ENCODE assay signal across 8 cellular contexts in the genomic region with DNA sequence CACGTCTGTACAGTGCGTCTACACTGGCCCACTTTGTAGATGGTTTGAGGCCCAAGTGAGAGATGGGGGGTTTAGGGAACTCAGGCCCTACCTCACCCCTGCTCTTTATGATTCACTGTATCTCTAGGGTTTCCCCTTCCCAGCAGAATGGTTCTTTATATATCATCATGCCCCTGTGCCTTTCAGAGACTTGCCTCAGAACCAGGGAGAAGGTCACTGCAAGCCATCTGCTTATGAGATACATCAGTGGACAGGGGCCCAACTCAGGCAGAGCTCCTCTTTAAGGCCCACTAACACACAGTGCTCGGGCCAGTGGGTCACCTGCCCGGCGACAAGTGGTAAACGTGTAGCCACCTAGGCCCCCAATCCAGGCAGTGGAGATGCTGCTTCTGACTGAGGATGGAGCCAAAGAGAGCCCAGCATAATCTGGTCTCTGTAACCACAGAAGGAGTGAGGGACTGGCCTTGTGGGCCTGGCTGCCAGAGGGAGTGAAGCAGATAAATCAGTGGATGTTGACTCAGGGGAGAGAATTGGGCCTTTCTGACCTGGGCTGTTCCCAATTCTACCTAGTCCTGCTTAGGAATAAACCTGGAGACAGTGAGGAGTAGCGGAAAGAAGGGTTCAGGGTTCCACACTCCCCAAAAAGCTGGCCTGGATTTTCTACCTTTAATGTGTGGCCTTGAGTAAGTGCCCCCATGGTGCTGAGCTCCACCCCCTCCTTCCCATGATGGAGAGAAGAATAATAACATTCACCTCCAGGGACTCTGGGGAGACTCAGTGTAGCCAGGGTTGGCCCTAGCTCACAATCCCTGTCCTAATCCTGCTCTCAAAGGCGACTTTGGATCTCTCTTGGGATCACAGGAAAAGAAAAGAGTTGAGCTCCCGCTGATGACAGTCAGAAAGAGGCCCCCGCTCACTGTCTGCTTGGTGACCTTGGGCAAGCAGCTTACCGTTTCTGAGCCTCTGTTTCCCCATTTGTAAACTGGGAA. TPM values are rescaled to one million over a fixed set of nuclear protein-coding genes. Genes with fewer than 3 reads are reported as not detected.
A peak's percentile ranks its signal among the peaks of the same experiment; 100 is the strongest.
DNase-seq lines count a peak whose midpoint lies in the region; ATAC-seq, FAIRE-seq and TF ChIP-seq lines count a peak whose summit lies in the region.

No MANE protein-coding gene starts in this region.

- H3K9me3 ChIP-seq in endothelial cell of umbilical vein (replicated peaks; ENCODE audit: control insufficient read depth, insufficient read depth, low read length) = no peaks in the 10 kb centered on the region
- no peaks in the 10 kb centered on the region for H3K9me3 ChIP-seq in trophoblast cell (ENCODE audit: insufficient read depth, low read depth, low read length)

- peaks cover 34% of the 10 kb centered on the region for H3K4me1 ChIP-seq in endothelial cell of umbilical vein (ENCODE audit: control insufficient read depth, extremely low read depth, insufficient read depth, low read length)
- H3K4me1 ChIP-seq in trophoblast cell (ENCODE audit: control insufficient read depth in 1 of 2, insufficient read depth in 2 of 2, low read length in 2 of 2) = peaks cover 9 to 14% of the 10 kb centered on the region in 2 experiments

- H3K27me3 ChIP-seq in endothelial cell of umbilical vein (ENCODE audit: control insufficient read depth in 2 of 2, insufficient read depth in 2 of 2, low read length in 2 of 2) (no peaks in the 10 kb centered on the region), trophoblast cell (ENCODE audit: insufficient read depth, low read length) (no peaks in the 10 kb centered on the region)

- no peak overlapping the region for H3K4ac ChIP-seq in trophoblast cell (ENCODE audit: low read depth, low read length)

- H2BK5ac ChIP-seq in trophoblast cell (ENCODE audit: low read depth, low read length, poor library complexity) = no peak overlapping the region

- BruUV-seq in endothelial cell of umbilical vein (replicated peaks; lab: Mats Ljungman, UMichigan) = no TSS peak

- H3K9ac ChIP-seq in endothelial cell of umbilical vein (replicated peaks; ENCODE audit: extremely low read depth, insufficient read depth, low read length) (no peak overlapping the region), trophoblast cell (ENCODE audit: low read length) (no peak overlapping the region)

- peak overlapping the region; percentile 63 for H4K91ac ChIP-seq in trophoblast cell (ENCODE audit: low read depth, low read length)

- H3K79me1 ChIP-seq in trophoblast cell (ENCODE audit: low read length) = peaks cover 19% of the 10 kb centered on the region

- intact Hi-C loops in endothelial cell of umbilical vein (cut with micrococcal nuclease) = loop anchor here (10.0 kb wide), 1 partner anchor 991 kb away; no protein-coding TSS in a partner anchor

- no peaks in the 10 kb centered on the region for H3K9me1 ChIP-seq in endothelial cell of umbilical vein (replicated peaks; ENCODE audit: control insufficient read depth, extremely low read depth, insufficient read depth, low read length)

- H3K4me3 ChIP-seq in endothelial cell of umbilical vein (replicated peaks in 1 of 3; ENCODE audit: insufficient read depth in 1 of 3, low read depth in 1 of 3, low read length in 3 of 3) = no peak overlapping the region
- H3K4me3 ChIP-seq in trophoblast cell (ENCODE audit: low read depth, low read length) = no peak overlapping the region

- no CpG with 5 or more reads among the region's 11 CpGs for WGBS in trophoblast cell (ENCODE audit: extremely low coverage, insufficient coverage, insufficient read length)

- CTCF ChIA-PET in RWPE1 (lab: Yijun Ruan, JAX) = interaction anchor here (0.8 to 4.2 kb wide), 3 partner anchors 38 to 159 kb away, joined by 3 to 54 read pairs (median 5); no protein-coding TSS in a partner anchor
- CTCF ChIA-PET in endothelial cell of umbilical vein (lab: Charles Lee) = interaction anchor here (1.0 to 7.7 kb wide), 10 partner anchors 27 to 157 kb away, joined by 3 to 87 read pairs (median 5); no protein-coding TSS in a partner anchor

- no peak for TF ChIP-seq POLR2A in endothelial cell of umbilical vein (IDR thresholded peaks at IDR 0.05; ENCODE audit: low read depth, low read length)

- H4K8ac ChIP-seq in trophoblast cell (ENCODE audit: low read depth, low read length) = peak overlapping the region; percentile 47

- no peak for ATAC-seq in esophagus mucosa

- no peak overlapping the region for H3K4me2 ChIP-seq in endothelial cell of umbilical vein (ENCODE audit: insufficient read depth, low read length)
- H3K4me2 ChIP-seq in trophoblast cell (ENCODE audit: low read length) = no peak overlapping the region

- H3K79me2 ChIP-seq in endothelial cell of umbilical vein (ENCODE audit: control insufficient read depth, insufficient read depth, low read length) (peaks cover 22% of the 10 kb centered on the region), trophoblast cell (ENCODE audit: control insufficient read depth, insufficient read depth, low read length, poor library complexity) (peaks cover 10% of the 10 kb centered on the region)

- no peak overlapping the region for H4K12ac ChIP-seq in trophoblast cell (ENCODE audit: low read depth, low read length)

- H2AK5ac ChIP-seq in trophoblast cell (ENCODE audit: low read length) = peak overlapping the region; percentile 81

- no peaks in the 10 kb centered on the region for H4K20me1 ChIP-seq in endothelial cell of umbilical vein (replicated peaks; ENCODE audit: control insufficient read depth, extremely low read depth, insufficient read depth, low read length)

- peak overlapping the region; percentile 90 for H2BK12ac ChIP-seq in trophoblast cell (ENCODE audit: low read length)

- peak; percentile 43 for FAIRE-seq in endothelial cell of umbilical vein (lab: Jason Lieb, UNC)

- H2AFZ ChIP-seq in endothelial cell of umbilical vein (ENCODE audit: low read depth, low read length) (no peak overlapping the region), trophoblast cell (ENCODE audit: insufficient read depth, low read length, poor library complexity) (no peak overlapping the region)

- POLR2A ChIA-PET in RWPE1 (lab: Yijun Ruan, JAX; ENCODE audit: low non-redundant PET) = no interaction called here
- POLR2A ChIA-PET in endothelial cell of umbilical vein (lab: Charles Lee) = no interaction called here

- DNase-seq in CD1c-positive myeloid dendritic cell (ENCODE audit: extremely low spot score) (peak; percentile 82), RWPE1 (ENCODE audit: low spot score) (no peak), endothelial cell of umbilical vein (ENCODE audit: low read depth, low spot score) (no peak), trophoblast cell (peak; percentile 34 to 43), hepatic stellate cell (ENCODE audit: low spot score) (no peak), HuH-7.5 (ENCODE audit: low spot score) (no peak), hippocampal formation (lab: John Stamatoyannopoulos, UW) (no peak)

- H3K23ac ChIP-seq in trophoblast cell (ENCODE audit: low read length) = no peak overlapping the region

- peak overlapping the region; percentile 100 for H3K27ac ChIP-seq in RWPE1
- H3K27ac ChIP-seq in endothelial cell of umbilical vein (ENCODE audit: insufficient read depth, low read depth, low read length) = peak overlapping the region; percentile 99
- H3K27ac ChIP-seq in trophoblast cell (ENCODE audit: low read depth, low read length) = no peak overlapping the region

- H3K36me3 ChIP-seq in endothelial cell of umbilical vein (ENCODE audit: control insufficient read depth in 2 of 2, extremely low read depth in 1 of 2, insufficient read depth in 2 of 2, low read length in 2 of 2) (peaks cover 0 to 4% of the 10 kb centered on the region in 2 experiments), trophoblast cell (ENCODE audit: control insufficient read depth in 1 of 2, insufficient read depth in 2 of 2, low read length in 2 of 2) (peaks cover 3 to 8% of the 10 kb centered on the region in 2 experiments)

- no peak for TF ChIP-seq CTCF in RWPE1 (conservative IDR thresholded peaks at IDR 0.05; ENCODE audit: low read depth)
- no peak for TF ChIP-seq CTCF in endothelial cell of umbilical vein (IDR thresholded peaks at IDR 0.05; ENCODE audit: extremely low read depth in 1 of 2, insufficient read depth in 1 of 2, low read depth in 1 of 2, low read length in 2 of 2)

- dilution Hi-C loops in endothelial cell of umbilical vein (cut with MboI; ENCODE audit: extremely low pct_ligation_motif_present, low sequenced_read_pairs) = no loop called here

- H2BK120ac ChIP-seq in trophoblast cell (ENCODE audit: insufficient read depth, low read length, poor library complexity) = peak overlapping the region; percentile 49

- peak overlapping the region; percentile 9 for H3K18ac ChIP-seq in trophoblast cell (ENCODE audit: low read length)

- H3K14ac ChIP-seq in trophoblast cell (ENCODE audit: low read length) = peak overlapping the region; percentile 46

TF ChIP-seq in endothelial cell of umbilical vein, 7 proteins besides CTCF, POLR2A, EP300 and RAD21:
- TF ChIP-seq POLR2AphosphoS5 (IDR thresholded peaks at IDR 0.05; ENCODE audit: insufficient read depth, low read depth, low read length) (no peak), FOS (IDR thresholded peaks at IDR 0.05; ENCODE audit: borderline replicate concordance, insufficient read depth, low read length) (no peak), JUN (IDR thresholded peaks at IDR 0.05; ENCODE audit: borderline replicate concordance, insufficient read depth, insufficient read length, low read depth) (no peak), EZH2 (IDR thresholded peaks at IDR 0.05; ENCODE audit: borderline replicate concordance, low read depth, low read length, severe bottlenecking) (no peak), MYC (IDR thresholded peaks at IDR 0.05; ENCODE audit: low read depth, low read length) (no peak), GATA2 (IDR thresholded peaks at IDR 0.05; ENCODE audit: insufficient read depth, insufficient read length, low read depth, low read length) (no peak)
- TF ChIP-seq, protein P1, sequence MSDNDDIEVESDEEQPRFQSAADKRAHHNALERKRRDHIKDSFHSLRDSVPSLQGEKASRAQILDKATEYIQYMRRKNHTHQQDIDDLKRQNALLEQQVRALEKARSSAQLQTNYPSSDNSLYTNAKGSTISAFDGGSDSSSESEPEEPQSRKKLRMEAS (IDR thresholded peaks at IDR 0.05; ENCODE audit: insufficient read depth, insufficient read length) = no peak

RNA-seq across cellular contexts. Expression of a gene that starts 2.8 kb away (rescaled TPM):
- total RNA-seq in endothelial cell of umbilical vein (36.1 and 46.5 TPM in 2 replicates), esophagus mucosa (101 TPM)
- polyA plus RNA-seq in endothelial cell of umbilical vein = 157 and 196 TPM in 2 replicates
- 146 and 177 TPM in 2 replicates for polyA plus RNA-seq in endothelial cell of umbilical vein (2011; cell fraction: cytosol; rRNA removed)
- 244 and 322 TPM in 2 replicates for polyA plus RNA-seq in endothelial cell of umbilical vein (2011; cell fraction: nucleus; rRNA removed)
- 129 and 131 TPM in 2 replicates for polyA plus RNA-seq in endothelial cell of umbilical vein (2012)
- polyA minus RNA-seq in endothelial cell of umbilical vein = 107 and 126 TPM in 2 replicates
- 130 TPM for polyA minus RNA-seq in endothelial cell of umbilical vein (2011; cell fraction: cytosol; rRNA and poly(A)+ RNA removed)
- polyA minus RNA-seq in endothelial cell of umbilical vein (2011; cell fraction: nucleus; rRNA and poly(A)+ RNA removed) = 151 and 252 TPM in 2 replicates
- 12.0 and 12.4 TPM in 2 replicates for polyA plus RNA-seq in trophoblast cell (2013)

Comparison
In these comparisons a context has a peak if more than half of its experiments do, and no peak if none do; other contexts are left out.
1. DNase-seq: peak in CD1c-positive myeloid dendritic cell (single experiment) and trophoblast cell (2 of 2); none in RWPE1 (single experiment), endothelial cell of umbilical vein (single experiment), hepatic stellate cell (single experiment), HuH-7.5 (single experiment) and hippocampal formation (0 of 2).